15 cellular contexts compared by ENCODE assay signal in genomic region chr11:49911516-49911915, GRCh38. TPM values are rescaled to one million over a fixed set of nuclear protein-coding genes. Genes with fewer than 3 reads are reported as not detected.
"Had no signal": no experiment of that assay in that cellular context is flagged by ENCODE, and none has a peak within 500 bp of the region (broad histone marks: within the 10 kb centered on the region; RNA-seq: fewer than 3 reads in every experiment).

No MANE protein-coding gene starts in this region.

RNA-seq across cellular contexts. Expression of gene OR4C13, which starts 40.7 kb away (rescaled TPM):
- total RNA-seq: stomach, subcutaneous adipose tissue, suprapubic skin, temporal lobe, testis, thoracic aorta, thyroid gland, tibial nerve, transverse colon, upper lobe of left lung, ureter, urinary bladder, uterus, vagina had no signal
- polyA plus RNA-seq: stomach, thymus, urinary bladder had no signal
